In genomic region chr20:37918035-37918434, GRCh38 we compare ENCODE assay signal across 16 cellular contexts. TPM values are rescaled to one million over a fixed set of nuclear protein-coding genes. Genes with fewer than 3 reads are reported as not detected.
A peak's percentile ranks its signal among the peaks of the same experiment; 100 is the strongest.
DNase-seq lines count a peak whose midpoint lies in the region; ATAC-seq and TF ChIP-seq lines count a peak whose summit lies in the region.
"Had no signal": no experiment of that assay in that cellular context is flagged by ENCODE, and none has a peak within 500 bp of the region (broad histone marks: within the 10 kb centered on the region; RNA-seq: fewer than 3 reads in every experiment).

No MANE protein-coding gene starts in this region.

- H3K36me3 ChIP-seq in GM23338 (ENCODE audit: insufficient read depth) (no peaks in the 10 kb centered on the region), WERI-Rb-1 (no peaks in the 10 kb centered on the region), spleen (no peaks in the 10 kb centered on the region)
- H3K36me3 ChIP-seq: BLaER1 had no signal

- H3K27ac ChIP-seq in GM23338 (ENCODE audit: low read depth) (no peak overlapping the region), WERI-Rb-1 (peak overlapping the region; percentile 84), spleen (peak overlapping the region in 5 of 8 donors; percentile 68 to 80 (median 70)), substantia nigra (ENCODE audit: low read depth, low read length, poor library complexity, severe bottlenecking) (no peak overlapping the region)
- H3K27ac ChIP-seq: BLaER1, GM23248 had no signal

- H3F3A ChIP-seq in GM23338 (replicated peaks; ENCODE audit: low read depth): peaks cover 10% of the 10 kb centered on the region; the same call in 1 of the 2 replicates

- DNase-seq in GM23338 (ENCODE audit: low spot score) (no peak), WERI-Rb-1 (no peak), mesothelial cell of epicardium (ENCODE audit: low spot score in 2 of 2, unreplicated experiment in 2 of 2) (no peak), spleen (no peak), HPDE6-E6E7 (ENCODE audit: extremely low spot score) (no peak), substantia nigra (lab: John Stamatoyannopoulos, UW) (no peak)
- DNase-seq in stimulated activated naive CD8-positive, alpha-beta T cell treated with anti-CD3 and anti-CD28 coated beads, Interleukin-15, Interleukin-2, amounts not matched to agents 100 U/mL and 50 U/mL, for 24 hours: no peak
- DNase-seq: 8988T; CD4-positive, alpha-beta memory T cell; DMS153; DMS79; GDM1; GM23248; H9 had no signal

- no peak overlapping the region for H2AFZ ChIP-seq in GM23338
- H2AFZ ChIP-seq: GM23248 had no signal

- H3K9me2 ChIP-seq in GM23338 (ENCODE audit: insufficient read depth): no peaks in the 10 kb centered on the region

- intact Hi-C loops in spleen (cut with DNase I; ENCODE audit: low total_unique reads): loop anchor here (10.0 kb wide), 1 partner anchor 77 kb away; no protein-coding TSS in a partner anchor

- H3K27me3 Mint-ChIP-seq in GM23338 (ENCODE audit: insufficient read depth, low read depth, poor library complexity): peaks cover 14% of the 10 kb centered on the region
- peaks cover 5% of the 10 kb centered on the region for H3K27me3 Mint-ChIP-seq in mesothelial cell of epicardium (ENCODE audit: low read depth)

- peaks cover 11% of the 10 kb centered on the region; the same call in 1 of the 2 replicates for H3K27me3 ChIP-seq in GM23338 (ENCODE audit: insufficient read depth)
- no peaks in the 10 kb centered on the region for H3K27me3 ChIP-seq in WERI-Rb-1 (ENCODE audit: insufficient read depth, low read depth, severe bottlenecking)
- peaks cover 0 to 70% (median 0%) of the 10 kb centered on the region in 7 donors for H3K27me3 ChIP-seq in spleen (replicated peaks in 1 of 7)

- H3K27ac Mint-ChIP-seq in GM23338 (no peak overlapping the region), mesothelial cell of epicardium (peak overlapping the region; percentile 7)
- H3K27ac Mint-ChIP-seq: CD14-positive monocyte; CD4-positive, alpha-beta memory T cell; H9 had no signal

- H3K4me1 Mint-ChIP-seq in GM23338 (peaks cover 48% of the 10 kb centered on the region), mesothelial cell of epicardium (peaks cover 67% of the 10 kb centered on the region)

- H3K79me2 ChIP-seq in GM23338 (replicated peaks; ENCODE audit: insufficient read depth): no peaks in the 10 kb centered on the region

- H3K4me1 ChIP-seq in GM23338 (ENCODE audit: insufficient read depth) (peaks cover 37% of the 10 kb centered on the region), spleen (peaks cover 8 to 82% (median 53%) of the 10 kb centered on the region in 6 donors)

- H3K4me3 Mint-ChIP-seq in GM23338 (no peak overlapping the region), mesothelial cell of epicardium (no peak overlapping the region)
- H3K4me3 Mint-ChIP-seq: CD4-positive, alpha-beta memory T cell; H9 had no signal

- TF ChIP-seq CTCF in GM23338 (conservative IDR thresholded peaks at IDR 0.05; ENCODE audit: low read depth in 2 of 2) (no peak), WERI-Rb-1 (IDR thresholded peaks at IDR 0.05; ENCODE audit: low read depth, low read length) (no peak), mesothelial cell of epicardium (IDR thresholded peaks at IDR 0.05; ENCODE audit: unreplicated experiment) (no peak), spleen (IDR thresholded peaks at IDR 0.05 in 8 of 11, conservative IDR thresholded peaks at IDR 0.05 in 3 of 11) (no peak)

- H3K9me3 ChIP-seq in WERI-Rb-1 (ENCODE audit: severe bottlenecking): no peaks in the 10 kb centered on the region
- H3K9me3 ChIP-seq in spleen: no peaks in the 10 kb centered on the region
- H3K9me3 ChIP-seq: BLaER1 had no signal

- TF ChIP-seq POLR2A in spleen (IDR thresholded peaks at IDR 0.05): no peak

- ATAC-seq in GM23338: no peak
- ATAC-seq in stimulated activated naive CD8-positive, alpha-beta T cell treated with anti-CD3 and anti-CD28 coated beads, Interleukin-15, Interleukin-2, amounts not matched to agents 100 U/mL and 50 U/mL, for 24 hours: no peak

- H3K4me2 ChIP-seq in GM23338: peak overlapping the region; percentile 29; the same call in 1 of the 2 replicates
- H3K4me2 ChIP-seq: BLaER1 had no signal

- no peaks in the 10 kb centered on the region for H4K20me1 ChIP-seq in GM23338 (replicated peaks; ENCODE audit: insufficient read depth)
- H4K20me1 ChIP-seq: BLaER1 had no signal

- WGBS in spleen, 5 donors: 85 to 93% (median 89%) methylated on average over 6 of the region's 6 CpGs

- no peaks in the 10 kb centered on the region for H3K36me3 Mint-ChIP-seq in GM23338 (ENCODE audit: low read depth)
- no peaks in the 10 kb centered on the region for H3K36me3 Mint-ChIP-seq in mesothelial cell of epicardium
- H3K36me3 Mint-ChIP-seq: CD4-positive, alpha-beta memory T cell had no signal

- no peak overlapping the region for H3K4me3 ChIP-seq in GM23338
- no peak overlapping the region for H3K4me3 ChIP-seq in WERI-Rb-1 (ENCODE audit: low read depth, low read length)
- no peak overlapping the region for H3K4me3 ChIP-seq in spleen
- H3K4me3 ChIP-seq: BLaER1, GM23248 had no signal

- no peaks in the 10 kb centered on the region for H3K9me3 Mint-ChIP-seq in GM23338
- H3K9me3 Mint-ChIP-seq in mesothelial cell of epicardium: no peaks in the 10 kb centered on the region
- H3K9me3 Mint-ChIP-seq: CD4-positive, alpha-beta memory T cell; H9 had no signal

TF ChIP-seq in GM23338, 12 proteins besides CTCF, POLR2A, EP300 and RAD21 (continues in another document):
- TF ChIP-seq CREB1 (CRISPR knock-in tag; IDR thresholded peaks at IDR 0.05; ENCODE audit: low read depth): no peak
- TF ChIP-seq ZNF462 (CRISPR knock-in tag; IDR thresholded peaks at IDR 0.05): no peak
- TF ChIP-seq NANOG (IDR thresholded peaks at IDR 0.05; ENCODE audit: borderline replicate concordance): no peak

RNA-seq across cellular contexts. Expression of gene VSTM2L, which starts 15.1 kb away (rescaled TPM):
- 0.43 and 1.9 TPM in 2 replicates for total RNA-seq in GM23338 (2014; rRNA removed; shearing (Covaris generic))
- 0.54 and 0.60 TPM in 2 replicates for polyA plus RNA-seq in GM23338 (2016; fragmentation: Nextera tagmentation; extraction: Ambion mirVana)
- total RNA-seq in mesothelial cell of epicardium: 30.9 to 35.9 TPM (median 31.9 TPM) in 3 replicates
- total RNA-seq in spleen: 10 to 100 TPM; 12.9 to 88.7 (median 34.9) TPM
- polyA plus RNA-seq in spleen: 10 to 100 TPM in 1 of 3 donors, 1 to 10 TPM in 2; 1.7 to 13.5 (median 2.9) TPM
- total RNA-seq: CD4-positive, alpha-beta memory T cell had no signal
- polyA plus RNA-seq: CD14-positive monocyte; CD4-positive, alpha-beta memory T cell had no signal

Comparison
In these comparisons a context has a peak if more than half of its experiments do, and no peak if none do; other contexts are left out.
1. H3K27ac ChIP-seq: peak in WERI-Rb-1 (single experiment) and spleen (5 of 8); none in GM23338 (single experiment) and substantia nigra (single experiment).